19 cellular contexts compared by ENCODE assay signal in genomic region chr13:100559886-100560285, GRCh38. TPM values are rescaled to one million over a fixed set of nuclear protein-coding genes. Genes with fewer than 3 reads are reported as not detected.
DNase-seq lines count a peak whose midpoint lies in the region; ATAC-seq and TF ChIP-seq lines count a peak whose summit lies in the region.
"Had no signal": no experiment of that assay in that cellular context is flagged by ENCODE, and none has a peak within 500 bp of the region (broad histone marks: within the 10 kb centered on the region; RNA-seq: fewer than 3 reads in every experiment).

No MANE protein-coding gene starts in this region.

- H3K79me2 ChIP-seq in PC-3 (ENCODE audit: low read length), result no peaks in the 10 kb centered on the region

- peak overlapping the region; percentile 93 for H3K27ac ChIP-seq in caudate nucleus (ENCODE audit: low read depth, low read length)
- H3K27ac ChIP-seq in esophagus squamous epithelium, result peak overlapping the region; percentile 19 to 72 (median 64)
- peak overlapping the region; percentile 64 for H3K27ac ChIP-seq in suprapubic skin
- H3K27ac ChIP-seq in foreskin keratinocyte, result no peak overlapping the region
- H3K27ac ChIP-seq in PC-3 (ENCODE audit: low read length), result no peak overlapping the region
- H3K27ac ChIP-seq: C4-2B, HL-60, KMS-11 had no signal

- no peak for TF ChIP-seq EP300 in suprapubic skin (IDR thresholded peaks at IDR 0.05)

- no peaks in the 10 kb centered on the region for H3K27me3 ChIP-seq in esophagus squamous epithelium
- no peaks in the 10 kb centered on the region for H3K27me3 ChIP-seq in suprapubic skin
- no peaks in the 10 kb centered on the region for H3K27me3 ChIP-seq in foreskin keratinocyte
- no peaks in the 10 kb centered on the region for H3K27me3 ChIP-seq in PC-3 (ENCODE audit: low read length)

- no TSS peak for BruUV-seq in PC-3 (replicated peaks; lab: Mats Ljungman, UMichigan)

- no peak for ATAC-seq in HG03565 (IDR thresholded peaks at IDR 0.05; ENCODE audit: unreplicated experiment)
- no peak for ATAC-seq in foreskin keratinocyte
- no peak for ATAC-seq in HG02884 (IDR thresholded peaks at IDR 0.05; ENCODE audit: unreplicated experiment)
- no peak for ATAC-seq in PC-3

- no peaks in the 10 kb centered on the region for H3K9me2 ChIP-seq in PC-3 (replicated peaks; ENCODE audit: low read length)
- H3K9me2 ChIP-seq: SK-N-SH had no signal

- intact Hi-C loops in esophagus squamous epithelium (cut with DNase I), result no loop called here
- intact Hi-C loops in PC-3 (cut with micrococcal nuclease), result no loop called here

- H3F3A ChIP-seq in PC-3 (ENCODE audit: low read length, unreplicated experiment), result no peaks in the 10 kb centered on the region

- DNase-seq in caudate nucleus (lab: John Stamatoyannopoulos, UW) (no peak), esophagus squamous epithelium (lab: John Stamatoyannopoulos, UW) (no peak), suprapubic skin (ENCODE audit: low spot score in 2 of 2) (no peak), foreskin keratinocyte (no peak), PC-3 (no peak)
- DNase-seq: CD8-positive, alpha-beta memory T cell; DMS79 treated with DMSO at 0.1 percent for 48 hours; GF-D8; HCEC 1CT; MM.1S; NCI-H2029; NCI-H446 treated with DMSO at 0.1 percent for 48 hours; NCI-H748 treated with DMSO at 0.1 percent for 48 hours; SK-N-SH had no signal

- H3K4me2 ChIP-seq in PC-3 (ENCODE audit: low read length), result no peak overlapping the region
- H3K4me2 ChIP-seq: KMS-11, SK-N-SH had no signal

- no peaks in the 10 kb centered on the region for H4K20me1 ChIP-seq in PC-3 (ENCODE audit: low read length)

- POLR2A ChIA-PET in PC-3 (lab: Charles Lee; ENCODE audit: unreplicated experiment), result no interaction called here

- WGBS in esophagus squamous epithelium, 2 donors, result 92% methylated on average over 8 of the region's 8 CpGs
- 89% methylated on average over 8 of the region's 8 CpGs for WGBS in suprapubic skin

- H3K4me1 ChIP-seq in esophagus squamous epithelium (no peaks in the 10 kb centered on the region), suprapubic skin (peaks cover 9% of the 10 kb centered on the region), foreskin keratinocyte (no peaks in the 10 kb centered on the region), PC-3 (ENCODE audit: insufficient read depth, low read length) (no peaks in the 10 kb centered on the region)

- H3K9ac ChIP-seq in PC-3 (ENCODE audit: low read length), result no peak overlapping the region
- H3K9ac ChIP-seq: KMS-11, SK-N-SH had no signal

- no peak overlapping the region for H2AFZ ChIP-seq in PC-3 (ENCODE audit: low read length)

- H3K36me3 ChIP-seq in esophagus squamous epithelium (no peaks in the 10 kb centered on the region), suprapubic skin (no peaks in the 10 kb centered on the region), PC-3 (ENCODE audit: low read depth, low read length) (no peaks in the 10 kb centered on the region)

- TF ChIP-seq CTCF in esophagus squamous epithelium (IDR thresholded peaks at IDR 0.05) (no peak), suprapubic skin (IDR thresholded peaks at IDR 0.05) (no peak), foreskin keratinocyte (conservative IDR thresholded peaks at IDR 0.05) (no peak), PC-3 (conservative IDR thresholded peaks at IDR 0.05; ENCODE audit: low read depth, low read length) (no peak)

- TF ChIP-seq POLR2A in esophagus squamous epithelium (IDR thresholded peaks at IDR 0.05), result no peak
- TF ChIP-seq POLR2A in suprapubic skin (IDR thresholded peaks at IDR 0.05), result no peak

- H3K4me3 ChIP-seq in esophagus squamous epithelium, result no peak overlapping the region
- no peak overlapping the region for H3K4me3 ChIP-seq in suprapubic skin
- no peak overlapping the region for H3K4me3 ChIP-seq in PC-3 (ENCODE audit: low read length)

- CTCF ChIA-PET in PC-3 (lab: Charles Lee), result no interaction called here

- H3K9me3 ChIP-seq in esophagus squamous epithelium (no peaks in the 10 kb centered on the region), suprapubic skin (no peaks in the 10 kb centered on the region), PC-3 (ENCODE audit: low read length) (no peaks in the 10 kb centered on the region)
- H3K9me3 ChIP-seq: SK-N-SH had no signal

RNA-seq across cellular contexts. Expression of gene GGACT, which starts 28.7 kb away (rescaled TPM):
- total RNA-seq in esophagus squamous epithelium (1 to 10 TPM in 3 of 4 donors, under 1 TPM in 1; 0.75 to 5.1 (median 2.0) TPM), suprapubic skin (1 to 10 TPM; 1.5 to 4.2 (median 3.6) TPM), foreskin keratinocyte (7.3 and 9.3 TPM in 2 replicates), PC-3 (2014; rRNA removed) (0.40 and 0.77 TPM in 2 replicates)
- polyA plus RNA-seq in foreskin keratinocyte, result 6.4 and 8.4 TPM in 2 replicates

Comparison
In these comparisons a context has a peak if more than half of its experiments do, and no peak if none do; other contexts are left out.
1. H3K27ac ChIP-seq: peak in caudate nucleus (single experiment), esophagus squamous epithelium (4 of 4) and suprapubic skin (single experiment); none in foreskin keratinocyte (single experiment) and PC-3 (single experiment).